Comparison of ENCODE assay signal across 1 cellular context in genomic region chr11:93743316-93743715, GRCh38.
A peak's percentile ranks its signal among the peaks of the same experiment; 100 is the strongest.
TF ChIP-seq lines count a peak whose summit lies in the region.

No MANE protein-coding gene starts in this region.

TF ChIP-seq in HepG2, 621 proteins besides CTCF, POLR2A, EP300 and RAD21:
- TF ChIP-seq MED13 (CRISPR knock-in tag; IDR thresholded peaks at IDR 0.05) (no peak), ZNF281 (CRISPR knock-in tag; IDR thresholded peaks at IDR 0.05; ENCODE audit: borderline replicate concordance) (no peak), ZBTB4 (CRISPR knock-in tag; IDR thresholded peaks at IDR 0.05; ENCODE audit: borderline replicate concordance) (peak; percentile 86; the same call in 1 of the 2 replicates), ZNF687 (CRISPR knock-in tag; IDR thresholded peaks at IDR 0.05) (peak; percentile 70), ZFP41 (CRISPR knock-in tag; IDR thresholded peaks at IDR 0.05; ENCODE audit: borderline replicate concordance) (no peak), ZNF280D (CRISPR knock-in tag; IDR thresholded peaks at IDR 0.05) (no peak), ZBTB39 (CRISPR knock-in tag; IDR thresholded peaks at IDR 0.05) (0 out of 2 replicates have a peak, but pooled peaks have one; percentile 58), NR2F1 (CRISPR knock-in tag; IDR thresholded peaks at IDR 0.05) (no peak), RBFOX2 (IDR thresholded peaks at IDR 0.05; ENCODE audit: low read depth, low read length) (peak; percentile 56), SP2 (CRISPR knock-in tag; IDR thresholded peaks at IDR 0.05) (peak; percentile 31; the same call in 1 of the 2 replicates), ZBTB33 (CRISPR knock-in tag; IDR thresholded peaks at IDR 0.05) (peak; percentile 79), ZBTB38 (CRISPR knock-in tag; IDR thresholded peaks at IDR 0.05) (peak; percentile 80; the same call in 1 of the 2 replicates), ZNF20 (CRISPR knock-in tag; IDR thresholded peaks at IDR 0.05) (no peak), THAP8 (CRISPR knock-in tag; IDR thresholded peaks at IDR 0.05; ENCODE audit: borderline replicate concordance) (0 out of 2 replicates have a peak, but pooled peaks have one; percentile 31), ZMYM3 (CRISPR knock-in tag; IDR thresholded peaks at IDR 0.05) (0 out of 2 replicates have a peak, but pooled peaks have one; percentile 27), ZMYM4 (CRISPR knock-in tag; IDR thresholded peaks at IDR 0.05) (no peak), AGO2 (optimal IDR thresholded peaks at IDR 0.05; ENCODE audit: low read depth, low read length) (peak; percentile 67), EZH2 (conservative IDR thresholded peaks at IDR 0.05; ENCODE audit: low read depth, low read length) (no peak), KDM5B (CRISPR knock-in tag; IDR thresholded peaks at IDR 0.05; ENCODE audit: borderline replicate concordance) (peak; percentile 38; the same call in 1 of the 2 replicates), NFE2 (CRISPR knock-in tag; IDR thresholded peaks at IDR 0.05) (0 out of 2 replicates have a peak, but pooled peaks have one; percentile 15), ZNF572 (CRISPR knock-in tag; IDR thresholded peaks at IDR 0.05) (0 out of 2 replicates have a peak, but pooled peaks have one; percentile 66), NONO (IDR thresholded peaks at IDR 0.05) (no peak), NONO (CRISPR knock-in tag; conservative IDR thresholded peaks at IDR 0.05) (0 out of 2 replicates have a peak, but pooled peaks have one; percentile 7), HIVEP1 (CRISPR knock-in tag; IDR thresholded peaks at IDR 0.05) (0 out of 2 replicates have a peak, but pooled peaks have one; percentile 55)
